18 cellular contexts compared by ENCODE assay signal in genomic region chrX:125710403-125711062, GRCh38.
A peak's percentile ranks its signal among the peaks of the same experiment; 100 is the strongest.
DNase-seq lines count a peak whose midpoint lies in the region; ATAC-seq, FAIRE-seq and TF ChIP-seq lines count a peak whose summit lies in the region.
"Had no signal": no experiment of that assay in that cellular context is flagged by ENCODE, and none has a peak within 500 bp of the region (broad histone marks: within the 10 kb centered on the region; RNA-seq: fewer than 3 reads in every experiment).

No MANE protein-coding gene starts in this region.

- no peak overlapping the region for H3K4me3 ChIP-seq in liver (ENCODE audit: low read depth in 1 of 3, low read length in 3 of 3)
- H3K4me3 ChIP-seq in HepG2 (replicated peaks in 1 of 3; ENCODE audit: insufficient read depth in 1 of 3, low read depth in 2 of 3, low read length in 3 of 3), result no peak overlapping the region
- no peak overlapping the region for H3K4me3 ChIP-seq in neural progenitor cell

- H4K20me1 ChIP-seq in HepG2 (ENCODE audit: insufficient read depth, low read length) (no peaks in the 10 kb centered on the region), neural progenitor cell (ENCODE audit: low read depth) (no peaks in the 10 kb centered on the region)

- H3K27ac Mint-ChIP-seq in neural progenitor cell, result peak overlapping the region; percentile 6
- H3K27ac Mint-ChIP-seq: CD8-positive, alpha-beta memory T cell had no signal

- TF ChIP-seq RAD21 in liver (IDR thresholded peaks at IDR 0.05), result no peak
- TF ChIP-seq RAD21 in HepG2 (CRISPR knock-in tag; IDR thresholded peaks at IDR 0.05), result no peak

- no peaks in the 10 kb centered on the region for H3K36me3 ChIP-seq in liver (ENCODE audit: control insufficient read depth in 4 of 4, insufficient read depth in 3 of 4, low read depth in 1 of 4, low read length in 3 of 4)
- H3K36me3 ChIP-seq in HepG2 (replicated peaks in 1 of 2; ENCODE audit: control insufficient read depth in 1 of 2, insufficient read depth in 2 of 2, low read length in 2 of 2), result no peaks in the 10 kb centered on the region
- no peaks in the 10 kb centered on the region for H3K36me3 ChIP-seq in neural progenitor cell

- TF ChIP-seq POLR2A in HepG2 (IDR thresholded peaks at IDR 0.05; ENCODE audit: insufficient read depth in 1 of 2, low read depth in 2 of 2, low read length in 2 of 2), result no peak

- no peak for TF ChIP-seq EP300 in HepG2 (IDR thresholded peaks at IDR 0.05; ENCODE audit: low read depth in 2 of 2, low read length in 2 of 2)
- TF ChIP-seq EP300 in HepG2 (CRISPR knock-in tag; IDR thresholded peaks at IDR 0.05; ENCODE audit: borderline replicate concordance), result no peak

- H3K27me3 ChIP-seq in liver (ENCODE audit: control insufficient read depth in 4 of 4, insufficient read depth in 4 of 4, low read length in 3 of 4), result no peaks in the 10 kb centered on the region
- no peaks in the 10 kb centered on the region for H3K27me3 ChIP-seq in HepG2 (ENCODE audit: control insufficient read depth in 1 of 2, insufficient read depth in 2 of 2, low read length in 2 of 2)
- no peaks in the 10 kb centered on the region for H3K27me3 ChIP-seq in neural progenitor cell

- H3K27ac ChIP-seq in liver (ENCODE audit: low read depth in 1 of 2, low read length in 2 of 2), result peak overlapping the region; percentile 25 to 47
- H3K27ac ChIP-seq in HepG2 (ENCODE audit: extremely low read length, insufficient read depth, low read length), result no peak overlapping the region
- no peak overlapping the region for H3K27ac ChIP-seq in neural progenitor cell
- H3K27ac ChIP-seq: 22Rv1, HL-60 had no signal

- no peak overlapping the region for H3K9ac ChIP-seq in liver (ENCODE audit: low read depth in 1 of 2, low read length in 2 of 2)
- no peak overlapping the region for H3K9ac ChIP-seq in HepG2 (ENCODE audit: insufficient read depth, low read depth, low read length)
- no peak overlapping the region for H3K9ac ChIP-seq in neural progenitor cell

- in situ Hi-C loops in HepG2 (cut with HindIII; ENCODE audit: extremely low pct_ligation_motif_present, low pct_unique_long_range_greater_than_20kb), result no loop called here

- H3K9me3 ChIP-seq in liver (ENCODE audit: control insufficient read depth in 4 of 4, low read length in 3 of 4) (no peaks in the 10 kb centered on the region), HepG2 (ENCODE audit: low read length) (peaks cover 71% of the 10 kb centered on the region), neural progenitor cell (ENCODE audit: low read depth) (no peaks in the 10 kb centered on the region)

- no peaks in the 10 kb centered on the region for H3K79me2 ChIP-seq in HepG2 (ENCODE audit: insufficient read depth, low read length)
- no peaks in the 10 kb centered on the region for H3K79me2 ChIP-seq in neural progenitor cell (ENCODE audit: low read depth)

- no peak for ATAC-seq in HepG2

- CTCF ChIA-PET in HepG2 (lab: Yijun Ruan, JAX; ENCODE audit: low intra/inter-chr PET ratio, low total read pairs), result no interaction called here

- no peaks in the 10 kb centered on the region for H3F3A ChIP-seq in neural progenitor cell (ENCODE audit: low read depth)

- H3K4me1 Mint-ChIP-seq in neural progenitor cell, result peaks cover 13% of the 10 kb centered on the region
- H3K4me1 Mint-ChIP-seq: CD8-positive, alpha-beta memory T cell had no signal

- peaks cover 4% of the 10 kb centered on the region for H3K27me3 Mint-ChIP-seq in neural progenitor cell (ENCODE audit: insufficient read depth, low read depth)
- H3K27me3 Mint-ChIP-seq: CD8-positive, alpha-beta memory T cell had no signal

- no peak overlapping the region for H3K4me3 Mint-ChIP-seq in neural progenitor cell

- intact Hi-C loops in HepG2 (cut with micrococcal nuclease; ENCODE audit: unreplicated experiment), result no loop called here

- H3K4me1 ChIP-seq in liver (ENCODE audit: control insufficient read depth in 4 of 4, insufficient read depth in 4 of 4, low read length in 3 of 4) (peaks cover 0 to 16% (median 12%) of the 10 kb centered on the region in 4 donors), HepG2 (ENCODE audit: insufficient read depth, low read length) (no peaks in the 10 kb centered on the region), neural progenitor cell (no peaks in the 10 kb centered on the region)

- BruUV-seq in HepG2 (replicated peaks; lab: Mats Ljungman, UMichigan), result no TSS peak

- 72% methylated on average over 8 of the region's 8 CpGs for WGBS in liver
- WGBS in HepG2 (ENCODE audit: low lambda C conversion rate), result no CpG with 5 or more reads among the region's 8 CpGs

- FAIRE-seq in HepG2 (lab: Jason Lieb, UNC), result no peak
- no peak for FAIRE-seq in D721Med (lab: Jason Lieb, UNC)
- FAIRE-seq: G401.6, GM12891, GM19239 had no signal

- TF ChIP-seq CTCF in liver (IDR thresholded peaks at IDR 0.05; ENCODE audit: low read depth, low read length, missing input control), result no peak
- TF ChIP-seq CTCF in HepG2 (CRISPR knock-in tag; IDR thresholded peaks at IDR 0.05), result no peak
- no peak for TF ChIP-seq CTCF in neural progenitor cell (IDR thresholded peaks at IDR 0.05)
- TF ChIP-seq CTCF in D721Med (IDR thresholded peaks at IDR 0.05; ENCODE audit: insufficient read depth, missing control alignments), result no peak

- no peaks in the 10 kb centered on the region for H3K36me3 Mint-ChIP-seq in neural progenitor cell
- H3K36me3 Mint-ChIP-seq: CD8-positive, alpha-beta memory T cell had no signal

- H3K9me3 Mint-ChIP-seq in neural progenitor cell, result peaks cover 2% of the 10 kb centered on the region
- H3K9me3 Mint-ChIP-seq: CD8-positive, alpha-beta memory T cell had no signal

- POLR2A ChIA-PET in HepG2 (lab: Yijun Ruan, JAX), result no interaction called here

- H2AFZ ChIP-seq in HepG2 (ENCODE audit: low read length), result no peak overlapping the region
- H2AFZ ChIP-seq in neural progenitor cell (replicated peaks), result no peak overlapping the region

- no peak for DNase-seq in HepG2 (ENCODE audit: low spot score)
- DNase-seq in ecto neural progenitor cell (ENCODE audit: low spot score), result peak; percentile 49
- peak; percentile 69 for DNase-seq in neural progenitor cell (ENCODE audit: low spot score)
- no peak for DNase-seq in C1 segment of cervical spinal cord (lab: John Stamatoyannopoulos, UW)
- no peak for DNase-seq in SHP77 (lab: John Stamatoyannopoulos, UW)
- no peak for DNase-seq in D721Med (ENCODE audit: insufficient read length, low spot score)
- no peak for DNase-seq in DMS79 (lab: John Stamatoyannopoulos, UW)
- DNase-seq: CD8-positive, alpha-beta memory T cell; DMS 273 treated with DMSO at 0.1 percent for 48 hours; DMS79 treated with DMSO at 0.1 percent for 48 hours; EL; IMR-90 had no signal

- no peak overlapping the region for H3K4me2 ChIP-seq in HepG2 (ENCODE audit: low read depth, low read length)
- H3K4me2 ChIP-seq in neural progenitor cell, result no peak overlapping the region

TF ChIP-seq in liver, 16 proteins besides CTCF, POLR2A, EP300 and RAD21:
- no peak for TF ChIP-seq HNF4A (conservative IDR thresholded peaks at IDR 0.05)
- no peak for TF ChIP-seq EGR1 (IDR thresholded peaks at IDR 0.05; ENCODE audit: low read depth in 2 of 2)
- TF ChIP-seq TAF1 (conservative IDR thresholded peaks at IDR 0.05), result no peak
- peak in 1 of 2 donors; percentile 9 for TF ChIP-seq RXRA (IDR thresholded peaks at IDR 0.05)
- no peak for TF ChIP-seq FOXA2 (IDR thresholded peaks at IDR 0.05)
- no peak for TF ChIP-seq FOXA1 (IDR thresholded peaks at IDR 0.05)
- TF ChIP-seq NR2F2 (IDR thresholded peaks at IDR 0.05), result no peak

TF ChIP-seq in HepG2, 621 proteins besides CTCF, POLR2A, EP300 and RAD21 (continues in another document):
- TF ChIP-seq ZNF652 (CRISPR knock-in tag; IDR thresholded peaks at IDR 0.05; ENCODE audit: borderline replicate concordance, low read depth) (no peak), KDM3A (CRISPR knock-in tag; IDR thresholded peaks at IDR 0.05; ENCODE audit: low read depth) (no peak), ATF5 (CRISPR knock-in tag; IDR thresholded peaks at IDR 0.05; ENCODE audit: low read depth) (no peak), MYC (CRISPR knock-in tag; IDR thresholded peaks at IDR 0.05; ENCODE audit: borderline replicate concordance) (no peak), JUN (CRISPR knock-in tag; IDR thresholded peaks at IDR 0.05) (no peak), ONECUT2 (CRISPR knock-in tag; IDR thresholded peaks at IDR 0.05) (no peak), FOXP1 (IDR thresholded peaks at IDR 0.05) (no peak), FOXP1 (CRISPR knock-in tag; IDR thresholded peaks at IDR 0.05) (no peak), RARA (CRISPR knock-in tag; IDR thresholded peaks at IDR 0.05) (no peak), DZIP1 (CRISPR knock-in tag; IDR thresholded peaks at IDR 0.05) (no peak), ZNF678 (CRISPR knock-in tag; IDR thresholded peaks at IDR 0.05) (no peak)

Comparison
In these comparisons a context has a peak if more than half of its experiments do, and no peak if none do; other contexts are left out.
1. H3K27ac ChIP-seq: peak in liver (2 of 2); none in HepG2 (single experiment) and neural progenitor cell (single experiment).
2. DNase-seq: peak in ecto neural progenitor cell (single experiment) and neural progenitor cell (single experiment); none in HepG2 (single experiment), C1 segment of cervical spinal cord (0 of 14), SHP77 (0 of 2), D721Med (single experiment) and DMS79 (single experiment).